In genomic region chr17:12588531-12588930, GRCh38 we compare ENCODE assay signal across 34 cellular contexts.
"Had no signal": no experiment of that assay in that cellular context is flagged by ENCODE, and none has a peak within 500 bp of the region (broad histone marks: within the 10 kb centered on the region; RNA-seq: fewer than 3 reads in every experiment).

No MANE protein-coding gene starts in this region.

- H3K9me3 ChIP-seq: MG63 had no signal

- H3K4me3 ChIP-seq: MG63 had no signal

- H3K36me3 ChIP-seq: MG63 had no signal

- DNase-seq: Karpas-422, Kasumi-1, MG63, MM.1S, MV-4-11, NCI-H1048, NCI-H1092, NCI-H1092 treated with DMSO at 0.1 percent for 48 hours, NCI-H1105, NCI-H1105 treated with DMSO at 0.1 percent for 48 hours, NCI-H1417, NCI-H1417 treated with DMSO at 0.1 percent for 48 hours, NCI-H1436, NCI-H1436 treated with DMSO at 0.1 percent for 48 hours, NCI-H146, NCI-H1694, NCI-H1694 treated with DMSO at 0.1 percent for 48 hours, NCI-H187, NCI-H187 treated with DMSO at 0.1 percent for 48 hours, NCI-H1930, NCI-H2029, NCI-H2029 treated with DMSO at 0.1 percent for 48 hours, NCI-H2081, NCI-H2081 treated with DMSO at 0.1 percent for 48 hours, NCI-H2107, NCI-H2171, NCI-H2171 treated with DMSO at 0.1 percent for 48 hours, NCI-H2227 treated with DMSO at 0.1 percent for 48 hours, NCI-H226, NCI-H345, NCI-H446, NCI-H446 treated with DMSO at 0.1 percent for 48 hours, NCI-H510A, NCI-H510A treated with DMSO at 0.1 percent for 48 hours had no signal
